12 cellular contexts compared by ENCODE assay signal in genomic region chr3:153210116-153210515, GRCh38. TPM values are rescaled to one million over a fixed set of nuclear protein-coding genes. Genes with fewer than 3 reads are reported as not detected.
DNase-seq lines count a peak whose midpoint lies in the region; ATAC-seq and TF ChIP-seq lines count a peak whose summit lies in the region.
"Had no signal": no experiment of that assay in that cellular context is flagged by ENCODE, and none has a peak within 500 bp of the region (broad histone marks: within the 10 kb centered on the region; RNA-seq: fewer than 3 reads in every experiment).

No MANE protein-coding gene starts in this region.

- TF ChIP-seq CTCF in epithelial cell of esophagus (IDR thresholded peaks at IDR 0.05; ENCODE audit: insufficient read depth, low read depth, low read length, missing control alignments): peak; percentile 9

- no peak overlapping the region for H3K27ac Mint-ChIP-seq in activated T-cell treated with anti-CD3 and anti-CD28 coated beads, Interleukin-2, amount 50 U/mL, for 72 hours
- no peak overlapping the region for H3K27ac Mint-ChIP-seq in activated T-helper 1 cell treated with anti-CD3 and anti-CD28 coated beads, Interleukin-12 subunit alpha, Interleukin-12 subunit beta, Interleukin-2, Interleukin-4 antibody, amounts not matched to agents 30 ng/mL and 10 ng/mL and 1 ng/mL, durations not matched to agents 14 hours and 24 hours and 36 hours

- DNase-seq in activated T-cell treated with anti-CD3 and anti-CD28 coated beads for 1 hour (ENCODE audit: low read depth): peak; percentile 3
- DNase-seq in activated T-cell treated with anti-CD3 and anti-CD28 coated beads, Interleukin-2, amount 50 U/mL, for 72 hours: no peak
- DNase-seq in NOMO-1 treated with dmso at 0.1 percent for 144 hours (lab: John Stamatoyannopoulos, UW; ENCODE audit: unreplicated experiment): peak; percentile 83
- DNase-seq in epithelial cell of esophagus (ENCODE audit: low read depth): peak; percentile 39
- peak; percentile 5 for DNase-seq in putamen (ENCODE audit: low spot score)
- no peak for DNase-seq in activated T-helper 1 cell treated with anti-CD3 and anti-CD28 coated beads, Interleukin-12 subunit alpha, Interleukin-12 subunit beta, Interleukin-2, Interleukin-4 antibody, amounts not matched to agents 30 ng/mL and 10 ng/mL and 1 ng/mL, durations not matched to agents 14 hours and 24 hours and 36 hours (ENCODE audit: low spot score)
- no peak for DNase-seq in NCI-H1092 (lab: John Stamatoyannopoulos, UW)
- DNase-seq: NCI-H1436 treated with DMSO at 0.1 percent for 48 hours; stimulated activated CD4-positive, alpha-beta T cell treated with anti-CD3 and anti-CD28 coated beads, Interleukin-15, amount 100 ng/mL, for 24 hours; uterus had no signal

- no peaks in the 10 kb centered on the region for H3K36me3 Mint-ChIP-seq in activated T-cell treated with anti-CD3 and anti-CD28 coated beads, Interleukin-2, amount 50 U/mL, for 72 hours (ENCODE audit: insufficient read depth in 2 of 2)
- no peaks in the 10 kb centered on the region for H3K36me3 Mint-ChIP-seq in activated T-helper 1 cell treated with anti-CD3 and anti-CD28 coated beads, Interleukin-12 subunit alpha, Interleukin-12 subunit beta, Interleukin-2, Interleukin-4 antibody, amounts not matched to agents 30 ng/mL and 10 ng/mL and 1 ng/mL, durations not matched to agents 14 hours and 24 hours and 36 hours (ENCODE audit: low read depth)

- no peak for ATAC-seq in activated T-cell treated with anti-CD3 and anti-CD28 coated beads, Interleukin-2, amount 50 U/mL, for 72 hours (replicated peaks in 1 of 2)
- ATAC-seq in HG02885 (IDR thresholded peaks at IDR 0.05; ENCODE audit: poor library complexity, unreplicated experiment): no peak

- no peaks in the 10 kb centered on the region for H3K9me3 Mint-ChIP-seq in activated T-cell treated with anti-CD3 and anti-CD28 coated beads, Interleukin-2, amount 50 U/mL, for 72 hours
- no peaks in the 10 kb centered on the region for H3K9me3 Mint-ChIP-seq in activated T-helper 1 cell treated with anti-CD3 and anti-CD28 coated beads, Interleukin-12 subunit alpha, Interleukin-12 subunit beta, Interleukin-2, Interleukin-4 antibody, amounts not matched to agents 30 ng/mL and 10 ng/mL and 1 ng/mL, durations not matched to agents 14 hours and 24 hours and 36 hours

- peaks cover 21% of the 10 kb centered on the region for H3K4me1 Mint-ChIP-seq in activated T-cell treated with anti-CD3 and anti-CD28 coated beads, Interleukin-2, amount 50 U/mL, for 72 hours (ENCODE audit: low read depth)
- H3K4me1 Mint-ChIP-seq in activated T-helper 1 cell treated with anti-CD3 and anti-CD28 coated beads, Interleukin-12 subunit alpha, Interleukin-12 subunit beta, Interleukin-2, Interleukin-4 antibody, amounts not matched to agents 30 ng/mL and 10 ng/mL and 1 ng/mL, durations not matched to agents 14 hours and 24 hours and 36 hours (ENCODE audit: low read depth): peaks cover 11% of the 10 kb centered on the region

- H3K4me3 Mint-ChIP-seq in activated T-cell treated with anti-CD3 and anti-CD28 coated beads, Interleukin-2, amount 50 U/mL, for 72 hours: peak overlapping the region in 1 of 2 donors; percentile 65
- no peak overlapping the region for H3K4me3 Mint-ChIP-seq in activated T-helper 1 cell treated with anti-CD3 and anti-CD28 coated beads, Interleukin-12 subunit alpha, Interleukin-12 subunit beta, Interleukin-2, Interleukin-4 antibody, amounts not matched to agents 30 ng/mL and 10 ng/mL and 1 ng/mL, durations not matched to agents 14 hours and 24 hours and 36 hours

- no peaks in the 10 kb centered on the region for H3K27me3 Mint-ChIP-seq in activated T-cell treated with anti-CD3 and anti-CD28 coated beads, Interleukin-2, amount 50 U/mL, for 72 hours (ENCODE audit: low read depth)
- H3K27me3 Mint-ChIP-seq in activated T-helper 1 cell treated with anti-CD3 and anti-CD28 coated beads, Interleukin-12 subunit alpha, Interleukin-12 subunit beta, Interleukin-2, Interleukin-4 antibody, amounts not matched to agents 30 ng/mL and 10 ng/mL and 1 ng/mL, durations not matched to agents 14 hours and 24 hours and 36 hours (ENCODE audit: insufficient read depth): no peaks in the 10 kb centered on the region

- intact Hi-C loops in activated T-helper 1 cell treated with anti-CD3 and anti-CD28 coated beads, Interleukin-12 subunit alpha, Interleukin-12 subunit beta, Interleukin-2, Interleukin-4 antibody, amounts not matched to agents 30 ng/mL and 10 ng/mL and 1 ng/mL, durations not matched to agents 14 hours and 24 hours and 36 hours (cut with micrococcal nuclease): no loop called here

- no peak overlapping the region for H3K4me3 ChIP-seq in epithelial cell of esophagus (ENCODE audit: low read length)
- H3K4me3 ChIP-seq: BLaER1, uterus had no signal

RNA-seq across cellular contexts. Expression of gene RAP2B, which starts 48.1 kb away (rescaled TPM):
- 10 to 100 TPM; 11.2 to 13.1 TPM for total RNA-seq in activated T-cell treated with anti-CD3 and anti-CD28 coated beads, Interleukin-2, amount 50 U/mL, for 72 hours
- 15.4 and 16.0 TPM in 2 replicates for total RNA-seq in activated T-helper 1 cell treated with anti-CD3 and anti-CD28 coated beads, Interleukin-12 subunit alpha, Interleukin-12 subunit beta, Interleukin-2, Interleukin-4 antibody, amounts not matched to agents 30 ng/mL and 10 ng/mL and 1 ng/mL, durations not matched to agents 14 hours and 24 hours and 36 hours

Comparison
In these comparisons a context has a peak if more than half of its experiments do, and no peak if none do; other contexts are left out.
1. DNase-seq: peak in activated T-cell treated with anti-CD3 and anti-CD28 coated beads for 1 hour (single experiment), NOMO-1 treated with dmso at 0.1 percent for 144 hours (single experiment), epithelial cell of esophagus (single experiment) and putamen (single experiment); none in activated T-cell treated with anti-CD3 and anti-CD28 coated beads, Interleukin-2, amount 50 U/mL, for 72 hours (0 of 2), activated T-helper 1 cell treated with anti-CD3 and anti-CD28 coated beads, Interleukin-12 subunit alpha, Interleukin-12 subunit beta, Interleukin-2, Interleukin-4 antibody, amounts not matched to agents 30 ng/mL and 10 ng/mL and 1 ng/mL, durations not matched to agents 14 hours and 24 hours and 36 hours (single experiment) and NCI-H1092 (single experiment).